1 cellular context compared by ENCODE assay signal in the genomic region with DNA sequence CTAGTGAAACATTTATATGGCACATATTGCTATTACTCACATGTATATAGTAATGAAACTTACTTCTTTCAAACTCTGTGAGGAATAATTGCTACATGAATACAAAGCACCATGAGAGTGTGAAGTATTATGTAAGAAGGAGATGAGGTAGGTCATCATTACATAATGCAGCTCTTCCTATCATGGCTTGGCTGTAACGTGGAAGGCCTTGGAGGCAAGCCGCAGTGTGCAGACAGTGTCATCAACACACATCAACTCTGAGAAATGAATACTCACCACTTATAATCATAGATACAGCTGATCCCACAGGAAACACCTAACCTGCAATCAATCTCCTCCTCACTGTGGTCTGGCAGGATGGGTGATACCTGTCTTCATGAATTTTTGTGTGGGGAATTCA.
TF ChIP-seq lines count a peak whose summit lies in the region.

No MANE protein-coding gene starts in this region.

TF ChIP-seq in K562, 482 proteins besides CTCF, POLR2A, EP300 and RAD21:
- TF ChIP-seq SMAD4 (CRISPR knock-in tag; conservative IDR thresholded peaks at IDR 0.05) (0 out of 2 replicates have a peak, but pooled peaks have one; percentile 13), TSC22D4 (tag; IDR thresholded peaks at IDR 0.05) (no peak), CEBPB (tag; IDR thresholded peaks at IDR 0.05) (peak; percentile 16; the same call in 1 of the 2 replicates)
